In genomic region chr3:140177943-140178342, GRCh38 we compare ENCODE assay signal across 28 cellular contexts.
A peak's percentile ranks its signal among the peaks of the same experiment; 100 is the strongest.
DNase-seq lines count a peak whose midpoint lies in the region; ATAC-seq and TF ChIP-seq lines count a peak whose summit lies in the region.
"Had no signal": no experiment of that assay in that cellular context is flagged by ENCODE, and none has a peak within 500 bp of the region (broad histone marks: within the 10 kb centered on the region; RNA-seq: fewer than 3 reads in every experiment).

No MANE protein-coding gene starts in this region.

- ATAC-seq in GM19351 (IDR thresholded peaks at IDR 0.05; ENCODE audit: unreplicated experiment) (peak; percentile 94), HG02852 (IDR thresholded peaks at IDR 0.05; ENCODE audit: unreplicated experiment) (peak; percentile 65), GM19397 (IDR thresholded peaks at IDR 0.05; ENCODE audit: unreplicated experiment) (no peak)
- ATAC-seq: A549; natural killer cell; pancreas; right cardiac atrium; stimulated activated naive CD8-positive, alpha-beta T cell treated with anti-CD3 and anti-CD28 coated beads, Interleukin-15, amount 100 ng/mL, for 72 hours had no signal

- H3K4me1 ChIP-seq in MM.1S (ENCODE audit: low read length), result no peaks in the 10 kb centered on the region
- H3K4me1 ChIP-seq in transverse colon, result no peaks in the 10 kb centered on the region
- H3K4me1 ChIP-seq: A549, BLaER1, left ventricle myocardium inferior, pancreas, tibial nerve had no signal

- no peaks in the 10 kb centered on the region for H3F3A ChIP-seq in MM.1S (ENCODE audit: insufficient read depth, low read length)

- H2AFZ ChIP-seq in MM.1S (ENCODE audit: low read length), result 0 out of 2 replicates have a peak overlapping the region, but pooled peaks have one; percentile 13
- H2AFZ ChIP-seq: hepatocyte had no signal

- H3K27me3 ChIP-seq in MM.1S (replicated peaks; ENCODE audit: insufficient read depth, low read length) (no peaks in the 10 kb centered on the region), transverse colon (no peaks in the 10 kb centered on the region)
- H3K27me3 ChIP-seq: BLaER1, hepatocyte, MG63, pancreas, tibial nerve had no signal

- no peaks in the 10 kb centered on the region for H3K9me3 ChIP-seq in MM.1S (replicated peaks; ENCODE audit: insufficient read depth, low read length)
- no peaks in the 10 kb centered on the region for H3K9me3 ChIP-seq in transverse colon
- H3K9me3 ChIP-seq: A549, BLaER1, left ventricle myocardium inferior, MG63, pancreas, tibial nerve had no signal

- no peak for TF ChIP-seq POLR2A in transverse colon (IDR thresholded peaks at IDR 0.05)

- no peak overlapping the region for H3K9ac ChIP-seq in MM.1S (ENCODE audit: low read length)
- H3K9ac ChIP-seq: BLaER1 had no signal

- H3K9me2 ChIP-seq in MM.1S (replicated peaks; ENCODE audit: insufficient read depth, low read length), result no peaks in the 10 kb centered on the region

- H4K20me1 ChIP-seq in MM.1S (ENCODE audit: insufficient read depth, low read length), result no peaks in the 10 kb centered on the region
- H4K20me1 ChIP-seq: BLaER1 had no signal

- no peak overlapping the region for H3K27ac ChIP-seq in MM.1S (ENCODE audit: low read length)
- H3K27ac ChIP-seq in transverse colon, result no peak overlapping the region
- H3K27ac ChIP-seq: A549, BLaER1, hepatocyte, left ventricle myocardium inferior, pancreas, tibial nerve, WERI-Rb-1 had no signal

- intact Hi-C loops in transverse colon (cut with DNase I; ENCODE audit: low total_unique reads), result no loop called here

- TF ChIP-seq EP300 in transverse colon (IDR thresholded peaks at IDR 0.05; ENCODE audit: low read depth), result no peak

- peak; percentile 41 for DNase-seq in GM12865 (ENCODE audit: low read depth)
- DNase-seq in MM.1S, result peak; percentile 45
- no peak for DNase-seq in transverse colon
- DNase-seq in activated T-cell treated with anti-CD3 and anti-CD28 coated beads, Interleukin-2, amount 50 U/mL, for 48 hours, result no peak
- no peak for DNase-seq in NCI-H2227 (lab: John Stamatoyannopoulos, UW; ENCODE audit: unreplicated experiment)
- DNase-seq: activated CD4-positive, alpha-beta T cell treated with anti-CD3 and anti-CD28 coated beads, Interleukin-2, amount 50 U/mL, for 1 hour; activated effector memory CD4-positive, alpha-beta T cell treated with Interleukin-2 at 50 U/mL for 16 hours; activated naive CD8-positive, alpha-beta T cell treated with anti-CD3 and anti-CD28 coated beads, Interleukin-2, amount 10 ng/mL, durations not matched to agents 7 days and 5 days; cerebellar nuclear complex; COR-L47; HCEC 1CT; immature natural killer cell; left ventricle myocardium inferior; MG63; natural killer cell; NCI-H1436; NCI-H526; pancreas; right cardiac atrium; stimulated activated naive CD8-positive, alpha-beta T cell treated with anti-CD3 and anti-CD28 coated beads, Interleukin-15, amount 100 ng/mL, for 72 hours; WERI-Rb-1 had no signal

- TF ChIP-seq CTCF in GM12865 (IDR thresholded peaks at IDR 0.05; ENCODE audit: insufficient read depth, low read depth, low read length, missing control alignments) (no peak), MM.1S (IDR thresholded peaks at IDR 0.05; ENCODE audit: low read length) (no peak), transverse colon (IDR thresholded peaks at IDR 0.05) (no peak)

- 68 to 69% methylated on average over 3 of the region's 3 CpGs for WGBS in transverse colon (ENCODE audit: low coverage in 1 of 2), 2 donors

- peak overlapping the region; percentile 19; the same call in 1 of the 2 replicates for H3K4me3 ChIP-seq in GM12865 (ENCODE audit: low read depth, low read length)
- no peak overlapping the region for H3K4me3 ChIP-seq in MM.1S (ENCODE audit: low read length)
- no peak overlapping the region for H3K4me3 ChIP-seq in transverse colon
- H3K4me3 ChIP-seq: A549, BLaER1, hepatocyte, left ventricle myocardium inferior, MG63, pancreas, tibial nerve had no signal

- in situ Hi-C loops in transverse colon (cut with MboI; ENCODE audit: low pct_ligation_motif_present in 1 of 4, low pct_unique_long_range_greater_than_20kb in 1 of 4, low sequenced_read_pairs in 3 of 4), result no loop called here

- H3K36me3 ChIP-seq in MM.1S (replicated peaks; ENCODE audit: insufficient read depth, low read length), result no peaks in the 10 kb centered on the region
- H3K36me3 ChIP-seq in transverse colon, result no peaks in the 10 kb centered on the region
- H3K36me3 ChIP-seq: BLaER1, left ventricle myocardium inferior, MG63, pancreas, tibial nerve, WERI-Rb-1 had no signal

- H3K4me2 ChIP-seq in MM.1S (ENCODE audit: low read depth, low read length), result peak overlapping the region; percentile 40
- H3K4me2 ChIP-seq: A549, BLaER1, hepatocyte had no signal

- no peaks in the 10 kb centered on the region for H3K79me2 ChIP-seq in MM.1S (ENCODE audit: low read length)
- H3K79me2 ChIP-seq: hepatocyte had no signal

Comparison
In these comparisons a context has a peak if more than half of its experiments do, and no peak if none do; other contexts are left out.
1. DNase-seq: peak in GM12865 (single experiment) and MM.1S (single experiment); none in transverse colon (single experiment), activated T-cell treated with anti-CD3 and anti-CD28 coated beads, Interleukin-2, amount 50 U/mL, for 48 hours (0 of 2) and NCI-H2227 (single experiment).